ENCODE assay signal across 36 cellular contexts in genomic region chr6:100856146-100856545, GRCh38.
"Had no signal": no experiment of that assay in that cellular context is flagged by ENCODE, and none has a peak within 500 bp of the region (broad histone marks: within the 10 kb centered on the region; RNA-seq: fewer than 3 reads in every experiment).

No MANE protein-coding gene starts in this region.

- DNase-seq: Kasumi-1, MG63, MM.1S, MV-4-11, NCI-H1048, NCI-H1092, NCI-H1092 treated with DMSO at 0.1 percent for 48 hours, NCI-H1105, NCI-H1105 treated with DMSO at 0.1 percent for 48 hours, NCI-H1417, NCI-H1417 treated with DMSO at 0.1 percent for 48 hours, NCI-H1436, NCI-H1436 treated with DMSO at 0.1 percent for 48 hours, NCI-H146, NCI-H1694, NCI-H1694 treated with DMSO at 0.1 percent for 48 hours, NCI-H187, NCI-H187 treated with DMSO at 0.1 percent for 48 hours, NCI-H1930, NCI-H2029, NCI-H2029 treated with DMSO at 0.1 percent for 48 hours, NCI-H2081, NCI-H2081 treated with DMSO at 0.1 percent for 48 hours, NCI-H2107, NCI-H2171, NCI-H2171 treated with DMSO at 0.1 percent for 48 hours, NCI-H2227 treated with DMSO at 0.1 percent for 48 hours, NCI-H226, NCI-H345, NCI-H446, NCI-H446 treated with DMSO at 0.1 percent for 48 hours, NCI-H510A, NCI-H510A treated with DMSO at 0.1 percent for 48 hours, NCI-H524, NCI-H524 treated with DMSO at 0.1 percent for 48 hours, NCI-H526 had no signal

- H3K4me3 ChIP-seq: MG63 had no signal

- H3K27me3 ChIP-seq: MG63 had no signal
